Comparison of ENCODE assay signal across 23 cellular contexts in the genomic region with DNA sequence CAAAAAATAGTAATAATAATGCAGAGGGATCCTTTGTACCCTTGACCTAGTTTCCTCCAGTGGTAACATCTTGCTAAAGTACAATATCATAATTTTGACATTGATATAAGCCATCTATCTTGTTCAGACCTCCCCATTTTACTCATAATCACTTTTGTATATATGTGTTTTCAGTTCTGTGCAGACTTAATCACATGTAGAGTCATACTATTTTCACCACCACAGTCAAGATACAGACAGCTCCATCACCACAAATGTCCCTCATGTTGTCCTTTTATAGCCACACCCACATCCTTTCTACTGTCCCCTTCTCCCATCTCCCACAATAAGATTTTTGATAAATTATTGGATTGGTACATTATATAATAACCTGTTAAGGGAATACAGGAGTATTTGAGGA. TPM values are rescaled to one million over a fixed set of nuclear protein-coding genes. Genes with fewer than 3 reads are reported as not detected.
DNase-seq lines count a peak whose midpoint lies in the region; ATAC-seq, FAIRE-seq and TF ChIP-seq lines count a peak whose summit lies in the region.
"Had no signal": no experiment of that assay in that cellular context is flagged by ENCODE, and none has a peak within 500 bp of the region (broad histone marks: within the 10 kb centered on the region; RNA-seq: fewer than 3 reads in every experiment).

No MANE protein-coding gene starts in this region.

- intact Hi-C loops in activated CD4-positive, alpha-beta T cell treated with anti-CD3 and anti-CD28 coated beads for 36 hours (cut with DNase I, micrococcal nuclease), result no loop called here
- intact Hi-C loops in CD8-positive, alpha-beta T cell (cut with DNase I, micrococcal nuclease), result no loop called here
- intact Hi-C loops in naive thymus-derived CD4-positive, alpha-beta T cell (cut with micrococcal nuclease), result no loop called here

- peaks cover 9% of the 10 kb centered on the region for H3K4me1 ChIP-seq in CD8-positive, alpha-beta T cell (ENCODE audit: insufficient read depth, low read length)
- peaks cover 0 to 3% of the 10 kb centered on the region in 2 donors for H3K4me1 ChIP-seq in naive thymus-derived CD4-positive, alpha-beta T cell (ENCODE audit: control insufficient read depth in 2 of 2, insufficient read depth in 2 of 2, low read length in 2 of 2)
- H3K4me1 ChIP-seq: BLaER1 had no signal

- CTCF ChIA-PET in activated CD4-positive, alpha-beta T cell treated with anti-CD3 and anti-CD28 coated beads for 36 hours (lab: Charles Lee), result interaction anchor here (0.9 kb wide), 1 partner anchor 13 kb away, joined by 3 read pairs; no protein-coding TSS in a partner anchor
- CTCF ChIA-PET in CD8-positive, alpha-beta T cell (lab: Charles Lee), result no interaction called here
- CTCF ChIA-PET in naive thymus-derived CD4-positive, alpha-beta T cell (lab: Charles Lee), result no interaction called here

- H3K27ac Mint-ChIP-seq in activated CD4-positive, alpha-beta T cell treated with anti-CD3 and anti-CD28 coated beads for 36 hours, result no peak overlapping the region
- H3K27ac Mint-ChIP-seq in CD8-positive, alpha-beta T cell, result peak overlapping the region; percentile 66
- H3K27ac Mint-ChIP-seq in naive thymus-derived CD4-positive, alpha-beta T cell, result peak overlapping the region in 6 of 9 donors; percentile 1 to 87 (median 24)
- H3K27ac Mint-ChIP-seq: B cell, GM23338, H9 had no signal

- no peak for TF ChIP-seq CTCF in CD8-positive, alpha-beta T cell (IDR thresholded peaks at IDR 0.05)

- no peak overlapping the region for H3K4me3 ChIP-seq in CD8-positive, alpha-beta T cell (ENCODE audit: low read depth, low read length)
- no peak overlapping the region for H3K4me3 ChIP-seq in naive thymus-derived CD4-positive, alpha-beta T cell (ENCODE audit: low read length)
- H3K4me3 ChIP-seq: BLaER1, GM12878, GM23338 had no signal

- no peaks in the 10 kb centered on the region for H3K9me3 Mint-ChIP-seq in activated CD4-positive, alpha-beta T cell treated with anti-CD3 and anti-CD28 coated beads for 36 hours (ENCODE audit: low read depth)
- H3K9me3 Mint-ChIP-seq in CD8-positive, alpha-beta T cell, result no peaks in the 10 kb centered on the region
- H3K9me3 Mint-ChIP-seq in naive thymus-derived CD4-positive, alpha-beta T cell, result peaks cover 0 to 3% (median 0%) of the 10 kb centered on the region in 11 donors
- H3K9me3 Mint-ChIP-seq: CD4-positive, CD25-positive, alpha-beta regulatory T cell; CD8-positive, alpha-beta memory T cell; GM23338; H9 had no signal

- ATAC-seq in activated CD4-positive, alpha-beta T cell treated with anti-CD3 and anti-CD28 coated beads for 36 hours, result peak; percentile 47
- no peak for ATAC-seq in CD8-positive, alpha-beta T cell
- no peak for ATAC-seq in naive thymus-derived CD4-positive, alpha-beta T cell
- ATAC-seq: GM12878, GM23338, HCT116 had no signal

- H3K36me3 ChIP-seq in CD8-positive, alpha-beta T cell (ENCODE audit: insufficient read depth, low read length), result no peaks in the 10 kb centered on the region
- peaks cover 0 to 9% (median 0%) of the 10 kb centered on the region in 3 experiments for H3K36me3 ChIP-seq in naive thymus-derived CD4-positive, alpha-beta T cell (ENCODE audit: control insufficient read depth in 2 of 3, insufficient read depth in 3 of 3, low read length in 3 of 3)

- no peak for FAIRE-seq in GM12891 (lab: Jason Lieb, UNC)
- FAIRE-seq: A204.1, D721Med, GM12878, GM18507 had no signal

- DNase-seq in activated CD4-positive, alpha-beta T cell treated with anti-CD3 and anti-CD28 coated beads for 36 hours, result no peak
- DNase-seq in activated CD4-positive, alpha-beta T cell treated with anti-CD3 and anti-CD28 coated beads, Interleukin-2, amount 50 U/mL, for 1 hour, result no peak
- no peak for DNase-seq in CD8-positive, alpha-beta T cell
- no peak for DNase-seq in naive thymus-derived CD4-positive, alpha-beta T cell
- no peak for DNase-seq in NCI-H2171 treated with DMSO at 0.1 percent for 48 hours (lab: John Stamatoyannopoulos, UW)
- DNase-seq in GM12891 (ENCODE audit: insufficient read length, low spot score), result no peak
- DNase-seq: CD4-positive, CD25-positive, alpha-beta regulatory T cell; CD8-positive, alpha-beta memory T cell; DMS 273 treated with DMSO at 0.1 percent for 48 hours; DMS79; EL; GDM1; H9 had no signal

- no peaks in the 10 kb centered on the region for H3K9me3 ChIP-seq in CD8-positive, alpha-beta T cell (ENCODE audit: low read length)
- no peaks in the 10 kb centered on the region for H3K9me3 ChIP-seq in naive thymus-derived CD4-positive, alpha-beta T cell (ENCODE audit: control insufficient read depth in 2 of 3, low read length in 3 of 3)
- H3K9me3 ChIP-seq: BLaER1 had no signal

- no peak overlapping the region for H3K4me3 Mint-ChIP-seq in activated CD4-positive, alpha-beta T cell treated with anti-CD3 and anti-CD28 coated beads for 36 hours
- no peak overlapping the region for H3K4me3 Mint-ChIP-seq in CD8-positive, alpha-beta T cell
- H3K4me3 Mint-ChIP-seq in naive thymus-derived CD4-positive, alpha-beta T cell, result no peak overlapping the region
- H3K4me3 Mint-ChIP-seq: B cell; CD4-positive, CD25-positive, alpha-beta regulatory T cell; CD8-positive, alpha-beta memory T cell; GM23338; H9 had no signal

- H3K27me3 ChIP-seq in CD8-positive, alpha-beta T cell (ENCODE audit: insufficient read depth, low read length), result no peaks in the 10 kb centered on the region
- H3K27me3 ChIP-seq in naive thymus-derived CD4-positive, alpha-beta T cell (ENCODE audit: control insufficient read depth in 2 of 2, insufficient read depth in 2 of 2, low read length in 2 of 2), result no peaks in the 10 kb centered on the region
- H3K27me3 ChIP-seq: BLaER1 had no signal

- H3K27me3 Mint-ChIP-seq in activated CD4-positive, alpha-beta T cell treated with anti-CD3 and anti-CD28 coated beads for 36 hours, result no peaks in the 10 kb centered on the region
- no peaks in the 10 kb centered on the region for H3K27me3 Mint-ChIP-seq in CD8-positive, alpha-beta T cell (ENCODE audit: low read depth)
- no peaks in the 10 kb centered on the region for H3K27me3 Mint-ChIP-seq in naive thymus-derived CD4-positive, alpha-beta T cell
- H3K27me3 Mint-ChIP-seq: B cell; CD4-positive, CD25-positive, alpha-beta regulatory T cell; CD8-positive, alpha-beta memory T cell had no signal

- peaks cover 31% of the 10 kb centered on the region for H3K36me3 Mint-ChIP-seq in activated CD4-positive, alpha-beta T cell treated with anti-CD3 and anti-CD28 coated beads for 36 hours (ENCODE audit: low read depth)
- H3K36me3 Mint-ChIP-seq in CD8-positive, alpha-beta T cell, result peaks cover 35% of the 10 kb centered on the region
- H3K36me3 Mint-ChIP-seq in naive thymus-derived CD4-positive, alpha-beta T cell, result peaks cover 4 to 40% (median 19%) of the 10 kb centered on the region in 5 donors

- POLR2A ChIA-PET in activated CD4-positive, alpha-beta T cell treated with anti-CD3 and anti-CD28 coated beads for 36 hours (lab: Charles Lee), result no interaction called here
- POLR2A ChIA-PET in CD8-positive, alpha-beta T cell (lab: Charles Lee), result interaction anchor here (0.6 kb wide), 1 partner anchor 63 kb away, joined by 3 read pairs; no protein-coding TSS in a partner anchor
- POLR2A ChIA-PET in naive thymus-derived CD4-positive, alpha-beta T cell (lab: Charles Lee), result interaction anchor here (0.7 to 0.9 kb wide), 2 partner anchors 17 kb away, joined by 3 to 4 read pairs; no protein-coding TSS in a partner anchor

- peaks cover 20% of the 10 kb centered on the region for H3K4me1 Mint-ChIP-seq in activated CD4-positive, alpha-beta T cell treated with anti-CD3 and anti-CD28 coated beads for 36 hours
- peaks cover 36% of the 10 kb centered on the region for H3K4me1 Mint-ChIP-seq in CD8-positive, alpha-beta T cell (ENCODE audit: low read depth)
- H3K4me1 Mint-ChIP-seq in naive thymus-derived CD4-positive, alpha-beta T cell, result peaks cover 8 to 66% (median 38%) of the 10 kb centered on the region in 7 donors

- no peak for TF ChIP-seq POLR2A in GM12891 (IDR thresholded peaks at IDR 0.05; ENCODE audit: low read depth, low read length)

- H3K27ac ChIP-seq in CD8-positive, alpha-beta T cell (ENCODE audit: low read depth, low read length), result no peak overlapping the region
- no peak overlapping the region for H3K27ac ChIP-seq in naive thymus-derived CD4-positive, alpha-beta T cell (ENCODE audit: low read depth, low read length)
- H3K27ac ChIP-seq: 22Rv1, BLaER1, C4-2B had no signal

TF ChIP-seq in GM12891, 5 proteins besides CTCF, POLR2A, EP300 and RAD21:
- TF ChIP-seq POLR2AphosphoS5 (IDR thresholded peaks at IDR 0.05; ENCODE audit: low read depth, low read length), result no peak

RNA-seq across cellular contexts. Expression of a gene that starts 25.4 kb away (rescaled TPM):
- 10 to 100 TPM; 39.8 to 44.5 TPM for total RNA-seq in activated CD4-positive, alpha-beta T cell treated with anti-CD3 and anti-CD28 coated beads for 36 hours
- total RNA-seq in CD8-positive, alpha-beta T cell, result 10 to 100 TPM; 40.1 to 40.7 TPM
- 10 to 100 TPM; 55.0 to 89.1 (median 78.3) TPM for total RNA-seq in naive thymus-derived CD4-positive, alpha-beta T cell
- polyA plus RNA-seq in naive thymus-derived CD4-positive, alpha-beta T cell, result 10 to 100 TPM; 10.1 to 11.7 TPM
- 11.0 TPM for polyA plus RNA-seq in GM12891 (2012; ENCODE audit: low read depth, missing spikeins)
